ENCODE assay signal across 14 cellular contexts in genomic region chr7:137987011-137987334, GRCh38. TPM values are rescaled to one million over a fixed set of nuclear protein-coding genes. Genes with fewer than 3 reads are reported as not detected.
A peak's percentile ranks its signal among the peaks of the same experiment; 100 is the strongest.
DNase-seq lines count a peak whose midpoint lies in the region; ATAC-seq and TF ChIP-seq lines count a peak whose summit lies in the region.
"Had no signal": no experiment of that assay in that cellular context is flagged by ENCODE, and none has a peak within 500 bp of the region (broad histone marks: within the 10 kb centered on the region; RNA-seq: fewer than 3 reads in every experiment).

No MANE protein-coding gene starts in this region.

- H3K79me2 ChIP-seq in mammary epithelial cell (ENCODE audit: insufficient read depth, low read length), result peaks cover 91% of the 10 kb centered on the region

- H3K4me3 Mint-ChIP-seq in HFFc6, result no peak overlapping the region; the same call in 1 of the 2 replicates
- H3K4me3 Mint-ChIP-seq: activated CD4-positive, alpha-beta T cell treated with anti-CD3 and anti-CD28 coated beads, Interleukin-2, amount 10 ng/mL, durations not matched to agents 24 days and 14 days; CD8-positive, alpha-beta memory T cell had no signal

- DNase-seq in GM12865 (ENCODE audit: low read depth) (no peak), mammary epithelial cell (no peak), lower lobe of right lung (no peak), spleen (no peak), dermis blood vessel endothelial cell (no peak), HFFc6 (no peak), HAP-1 (ENCODE audit: low spot score in 2 of 2) (no peak)
- DNase-seq: activated CD4-positive, alpha-beta T cell treated with anti-CD3 and anti-CD28 coated beads, Interleukin-2, amount 10 ng/mL, durations not matched to agents 24 days and 14 days; activated effector memory CD4-positive, alpha-beta T cell treated with anti-CD3 and anti-CD28 coated beads, Interleukin-2, amount 50 U/mL, for 16 hours; CD8-positive, alpha-beta memory T cell; cortex of kidney; NCI-H524 treated with DMSO at 0.1 percent for 48 hours; stimulated activated CD4-positive, alpha-beta T cell treated with anti-CD3 and anti-CD28 coated beads, Interleukin-2, amount 100 ng/mL, for 48 hours had no signal

- H3K4me2 ChIP-seq in mammary epithelial cell (ENCODE audit: insufficient read depth, low read depth, low read length), result peak overlapping the region; percentile 54

- no TSS peak for BruUV-seq in mammary epithelial cell (replicated peaks; lab: Mats Ljungman, UMichigan)

- ATAC-seq in lower lobe of right lung (no peak), GM18873 (IDR thresholded peaks at IDR 0.05; ENCODE audit: low FRiP score, unreplicated experiment) (no peak)

- H4K20me1 ChIP-seq in mammary epithelial cell (ENCODE audit: insufficient read depth, low read length), result no peaks in the 10 kb centered on the region

- peaks cover 49% of the 10 kb centered on the region for H3K4me1 ChIP-seq in mammary epithelial cell (ENCODE audit: insufficient read depth, low read length)
- peaks cover 84% of the 10 kb centered on the region for H3K4me1 ChIP-seq in lower lobe of right lung
- H3K4me1 ChIP-seq in spleen, result peaks cover 15 to 89% (median 65%) of the 10 kb centered on the region in 6 donors
- H3K4me1 ChIP-seq in HAP-1, result no peaks in the 10 kb centered on the region

- WGBS in mammary epithelial cell (ENCODE audit: low coverage, missing lambda C conversion rate), result 37% methylated on average over 3 of the region's 3 CpGs
- WGBS in spleen, 5 donors, result 78 to 93% (median 91%) methylated on average over 3 of the region's 3 CpGs

- H2AFZ ChIP-seq in mammary epithelial cell (ENCODE audit: low read depth, low read length), result peak overlapping the region; percentile 24

- TF ChIP-seq CTCF in GM12865 (IDR thresholded peaks at IDR 0.05; ENCODE audit: insufficient read depth, low read depth, low read length, missing control alignments), result no peak
- no peak for TF ChIP-seq CTCF in mammary epithelial cell (conservative IDR thresholded peaks at IDR 0.05 in 1 of 2, IDR thresholded peaks at IDR 0.05 in 1 of 2; ENCODE audit: extremely low read depth in 1 of 2, insufficient read depth in 1 of 2, low read depth in 1 of 2, low read length in 2 of 2)
- TF ChIP-seq CTCF in lower lobe of right lung (IDR thresholded peaks at IDR 0.05), result no peak
- no peak for TF ChIP-seq CTCF in spleen (IDR thresholded peaks at IDR 0.05 in 8 of 11, conservative IDR thresholded peaks at IDR 0.05 in 3 of 11)
- TF ChIP-seq CTCF in HFFc6 (IDR thresholded peaks at IDR 0.05), result no peak

- H3K4me1 Mint-ChIP-seq in HFFc6 (ENCODE audit: low read depth), result no peaks in the 10 kb centered on the region; the same call in 1 of the 2 replicates

- CTCF ChIA-PET in mammary epithelial cell (lab: Charles Lee; ENCODE audit: low non-redundant PET), result no interaction called here

- H3K9me3 ChIP-seq in mammary epithelial cell (replicated peaks; ENCODE audit: insufficient read depth, low read length) (no peaks in the 10 kb centered on the region), lower lobe of right lung (no peaks in the 10 kb centered on the region), spleen (peaks cover 0 to 15% (median 14%) of the 10 kb centered on the region in 8 donors), HAP-1 (no peaks in the 10 kb centered on the region)

- peak overlapping the region; percentile 11 for H3K9ac ChIP-seq in mammary epithelial cell (ENCODE audit: insufficient read depth, low read length)

- H3K36me3 Mint-ChIP-seq in HFFc6 (ENCODE audit: low read depth), result peaks cover 40% of the 10 kb centered on the region

- TF ChIP-seq POLR2A in spleen (IDR thresholded peaks at IDR 0.05), result no peak

- dilution Hi-C loops in mammary epithelial cell (cut with HindIII; ENCODE audit: low sequenced_read_pairs), result no loop called here

- peaks cover 2% of the 10 kb centered on the region for H3K36me3 ChIP-seq in mammary epithelial cell (ENCODE audit: insufficient read depth, low read length)
- no peaks in the 10 kb centered on the region for H3K36me3 ChIP-seq in lower lobe of right lung
- peaks cover 0 to 18% (median 0%) of the 10 kb centered on the region in 6 donors for H3K36me3 ChIP-seq in spleen
- H3K36me3 ChIP-seq in HAP-1 (replicated peaks), result no peaks in the 10 kb centered on the region

- peaks cover 9% of the 10 kb centered on the region; the same call in 1 of the 2 replicates for H3K9me3 Mint-ChIP-seq in HFFc6

- H3K4me3 ChIP-seq in GM12865 (ENCODE audit: low read depth, low read length), result peak overlapping the region; percentile 13
- H3K4me3 ChIP-seq in mammary epithelial cell (replicated peaks in 1 of 3; ENCODE audit: insufficient read depth in 1 of 3, low read depth in 2 of 3, low read length in 3 of 3), result peak overlapping the region in 1 of 3 experiments; percentile 7
- H3K4me3 ChIP-seq in lower lobe of right lung, result no peak overlapping the region
- no peak overlapping the region for H3K4me3 ChIP-seq in spleen
- H3K4me3 ChIP-seq in HAP-1, result no peak overlapping the region

- H3K27ac Mint-ChIP-seq in HFFc6, result no peak overlapping the region
- H3K27ac Mint-ChIP-seq: activated CD4-positive, alpha-beta T cell treated with anti-CD3 and anti-CD28 coated beads, Interleukin-2, amount 10 ng/mL, durations not matched to agents 24 days and 14 days had no signal

- H3K27me3 Mint-ChIP-seq in HFFc6 (ENCODE audit: insufficient read depth), result peaks cover 2% of the 10 kb centered on the region; the same call in 1 of the 2 replicates
- H3K27me3 Mint-ChIP-seq: activated CD4-positive, alpha-beta T cell treated with anti-CD3 and anti-CD28 coated beads, Interleukin-2, amount 10 ng/mL, durations not matched to agents 24 days and 14 days had no signal

- H3K27me3 ChIP-seq in mammary epithelial cell (ENCODE audit: insufficient read depth, low read length) (no peaks in the 10 kb centered on the region), lower lobe of right lung (ENCODE audit: low read depth) (no peaks in the 10 kb centered on the region), spleen (replicated peaks in 1 of 7) (no peaks in the 10 kb centered on the region), HAP-1 (ENCODE audit: low read depth) (no peaks in the 10 kb centered on the region)

- peak overlapping the region; percentile 74 for H3K27ac ChIP-seq in mammary epithelial cell (ENCODE audit: insufficient read depth, low read depth, low read length)
- peak overlapping the region; percentile 60 for H3K27ac ChIP-seq in lower lobe of right lung
- peak overlapping the region; percentile 30 to 89 (median 64) for H3K27ac ChIP-seq in spleen

- in situ Hi-C loops in mammary epithelial cell (cut with MboI; ENCODE audit: low sequenced_read_pairs in 2 of 2) (no loop called here), HAP-1 (cut with MboI; ENCODE audit: low sequenced_read_pairs) (no loop called here)

- intact Hi-C loops in mammary epithelial cell (cut with micrococcal nuclease), result no loop called here
- intact Hi-C loops in lower lobe of right lung (cut with DNase I), result no loop called here
- intact Hi-C loops in spleen (cut with DNase I; ENCODE audit: low total_unique reads), result no loop called here

RNA-seq across cellular contexts. Expression of gene CREB3L2, which starts 14.9 kb away (rescaled TPM):
- total RNA-seq in mammary epithelial cell, result 10 to 100 TPM; 26.3 to 63.5 TPM
- polyA plus RNA-seq in mammary epithelial cell, result 22.4 TPM
- polyA minus RNA-seq in mammary epithelial cell, result 47.2 TPM
- total RNA-seq in lower lobe of right lung, result 48.9 TPM
- 10 to 100 TPM; 29.3 to 68.4 (median 44.9) TPM for total RNA-seq in spleen
- 1 to 10 TPM; 3.5 to 6.1 (median 5.4) TPM for polyA plus RNA-seq in spleen
- total RNA-seq in dermis blood vessel endothelial cell, result 32.2 and 34.5 TPM in 2 replicates
- total RNA-seq in HFFc6 (2021; fragmentation: NEBNext Ultra II Directional; extraction: Animal tissue kit (Norgen Biotek cat#: 25700)), result 100 to 1,000 TPM; 112 to 139 (median 123) TPM
